In the genomic region with DNA sequence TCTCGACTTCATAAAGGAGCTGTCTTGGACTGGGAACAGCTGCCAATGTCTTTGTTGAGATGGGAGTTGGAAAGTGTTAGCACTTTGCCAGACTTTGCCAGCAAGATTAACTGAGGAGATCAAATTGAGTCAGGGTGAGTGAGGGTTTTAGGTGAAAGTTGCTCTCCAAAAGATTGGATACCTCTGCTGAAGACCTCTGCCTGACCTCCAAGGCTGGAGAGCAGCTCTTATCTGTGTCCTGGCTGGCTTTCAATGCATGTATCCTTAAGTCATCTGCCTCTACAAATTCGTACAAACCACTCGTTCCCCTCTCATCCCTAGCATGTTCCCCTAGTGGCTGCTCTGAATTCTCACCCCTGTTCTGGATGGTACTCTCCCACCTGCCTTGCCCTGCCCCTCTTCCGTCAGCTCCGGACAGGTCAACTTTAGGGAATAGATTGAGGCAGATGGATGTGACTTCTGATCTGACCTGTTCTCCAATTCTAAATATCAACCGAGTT, we compare ENCODE assay signal across 1 cellular context.
TF ChIP-seq lines count a peak whose summit lies in the region.

A gene with protein sequence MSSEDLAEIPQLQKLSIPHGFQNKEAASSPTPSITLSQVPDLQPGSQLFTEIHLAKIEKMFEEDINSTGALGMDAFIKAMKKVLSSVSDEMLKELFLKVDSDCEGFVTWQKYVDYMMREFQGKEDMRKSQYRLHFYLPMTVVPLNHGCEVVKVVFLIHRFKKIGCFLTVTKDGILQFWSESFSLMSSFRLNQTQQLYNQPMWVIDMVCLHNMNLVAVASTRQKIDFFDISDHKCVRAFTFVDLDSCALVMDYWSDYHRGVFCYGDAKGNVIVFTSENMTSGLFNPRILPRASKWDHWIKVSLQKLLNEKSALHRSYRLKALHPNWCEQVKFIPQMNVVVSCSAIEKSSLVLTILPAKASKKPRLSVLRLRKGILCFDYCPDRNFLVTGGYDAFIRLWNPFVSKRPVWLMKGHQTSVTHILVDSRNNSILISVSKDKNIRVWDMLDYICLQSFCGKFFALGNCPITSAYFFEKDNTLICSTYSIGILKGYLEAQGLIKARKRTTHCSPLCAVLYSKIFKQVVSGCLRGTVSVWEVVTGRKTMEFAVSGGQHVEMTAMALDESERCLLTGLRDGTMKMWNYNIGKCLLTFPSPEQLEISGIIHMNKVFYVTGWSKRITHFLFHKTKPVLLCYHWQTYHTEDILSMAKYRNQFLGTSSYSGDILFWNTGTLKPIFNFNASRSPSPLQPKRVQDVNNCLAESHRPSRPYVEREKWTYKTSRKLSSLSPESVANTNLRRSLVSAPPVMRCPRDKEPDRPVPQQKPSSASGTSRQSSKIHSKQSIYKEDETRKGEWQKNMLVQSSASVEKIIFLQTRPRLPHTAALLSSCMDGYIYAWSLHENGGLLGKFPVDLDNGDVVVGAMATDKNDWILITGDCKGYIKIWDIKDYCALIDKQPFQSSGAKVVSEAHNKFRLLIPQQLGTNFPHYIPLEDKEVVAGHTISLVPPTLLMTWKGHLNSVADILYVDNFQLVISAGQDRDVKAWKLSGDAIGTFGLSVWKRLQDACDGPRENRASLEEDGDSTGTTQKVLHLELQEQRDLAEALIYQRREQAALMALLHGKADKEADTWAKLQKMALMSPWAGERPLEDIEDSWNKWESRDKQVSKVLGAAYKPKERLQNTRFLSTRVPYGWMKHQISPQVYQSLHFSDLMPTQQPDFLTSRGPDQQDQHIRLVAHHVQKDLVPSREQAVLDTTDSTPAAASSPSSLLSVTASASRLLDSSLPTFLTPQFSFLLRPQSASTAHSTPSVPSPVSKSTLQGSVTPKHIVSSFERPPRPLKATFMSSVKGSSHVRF (plus strand): TSS at position 51 of the 500 bp plus-strand sequence. CDS start 4,870 bp downstream, outside the sequence.

TF ChIP-seq in GM23338, 12 proteins besides CTCF, POLR2A, EP300 and RAD21 (continued from another document):
- TF ChIP-seq, protein P1, sequence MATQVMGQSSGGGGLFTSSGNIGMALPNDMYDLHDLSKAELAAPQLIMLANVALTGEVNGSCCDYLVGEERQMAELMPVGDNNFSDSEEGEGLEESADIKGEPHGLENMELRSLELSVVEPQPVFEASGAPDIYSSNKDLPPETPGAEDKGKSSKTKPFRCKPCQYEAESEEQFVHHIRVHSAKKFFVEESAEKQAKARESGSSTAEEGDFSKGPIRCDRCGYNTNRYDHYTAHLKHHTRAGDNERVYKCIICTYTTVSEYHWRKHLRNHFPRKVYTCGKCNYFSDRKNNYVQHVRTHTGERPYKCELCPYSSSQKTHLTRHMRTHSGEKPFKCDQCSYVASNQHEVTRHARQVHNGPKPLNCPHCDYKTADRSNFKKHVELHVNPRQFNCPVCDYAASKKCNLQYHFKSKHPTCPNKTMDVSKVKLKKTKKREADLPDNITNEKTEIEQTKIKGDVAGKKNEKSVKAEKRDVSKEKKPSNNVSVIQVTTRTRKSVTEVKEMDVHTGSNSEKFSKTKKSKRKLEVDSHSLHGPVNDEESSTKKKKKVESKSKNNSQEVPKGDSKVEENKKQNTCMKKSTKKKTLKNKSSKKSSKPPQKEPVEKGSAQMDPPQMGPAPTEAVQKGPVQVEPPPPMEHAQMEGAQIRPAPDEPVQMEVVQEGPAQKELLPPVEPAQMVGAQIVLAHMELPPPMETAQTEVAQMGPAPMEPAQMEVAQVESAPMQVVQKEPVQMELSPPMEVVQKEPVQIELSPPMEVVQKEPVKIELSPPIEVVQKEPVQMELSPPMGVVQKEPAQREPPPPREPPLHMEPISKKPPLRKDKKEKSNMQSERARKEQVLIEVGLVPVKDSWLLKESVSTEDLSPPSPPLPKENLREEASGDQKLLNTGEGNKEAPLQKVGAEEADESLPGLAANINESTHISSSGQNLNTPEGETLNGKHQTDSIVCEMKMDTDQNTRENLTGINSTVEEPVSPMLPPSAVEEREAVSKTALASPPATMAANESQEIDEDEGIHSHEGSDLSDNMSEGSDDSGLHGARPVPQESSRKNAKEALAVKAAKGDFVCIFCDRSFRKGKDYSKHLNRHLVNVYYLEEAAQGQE (IDR thresholded peaks at IDR 0.05; ENCODE audit: unreplicated experiment): no peak
